Comparison of ENCODE assay signal across 24 cellular contexts in the genomic region with DNA sequence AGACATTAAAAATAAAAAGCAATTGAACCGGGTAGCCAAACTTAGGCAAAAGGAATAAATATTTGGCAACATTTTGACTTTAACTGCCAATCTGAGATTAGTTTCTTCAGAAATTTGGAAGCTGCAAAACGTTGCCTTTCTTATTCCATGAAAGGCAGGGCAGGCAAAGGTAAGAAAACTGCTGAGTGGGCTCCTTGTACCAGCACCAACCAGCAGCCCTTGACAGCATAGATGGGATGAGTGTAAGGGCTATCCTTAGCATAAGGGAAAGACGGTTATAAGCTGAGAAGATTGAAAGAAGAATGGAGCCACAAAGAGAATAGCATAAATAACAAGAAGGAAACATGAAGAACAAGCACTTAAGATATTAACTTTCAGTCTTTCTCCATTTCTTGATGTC. TPM values are rescaled to one million over a fixed set of nuclear protein-coding genes. Genes with fewer than 3 reads are reported as not detected.
A peak's percentile ranks its signal among the peaks of the same experiment; 100 is the strongest.
DNase-seq lines count a peak whose midpoint lies in the region; ATAC-seq and TF ChIP-seq lines count a peak whose summit lies in the region.
"Had no signal": no experiment of that assay in that cellular context is flagged by ENCODE, and none has a peak within 500 bp of the region (broad histone marks: within the 10 kb centered on the region; RNA-seq: fewer than 3 reads in every experiment).

No MANE protein-coding gene starts in this region.

- no peak overlapping the region for H2BK120ac ChIP-seq in IMR-90 (ENCODE audit: low read depth, low read length)

- H3K4me3 Mint-ChIP-seq in activated CD8-positive, alpha-beta T cell treated with anti-CD3 and anti-CD28 coated beads for 36 hours, result no peak overlapping the region
- no peak overlapping the region for H3K4me3 Mint-ChIP-seq in activated CD8-positive, alpha-beta T cell treated with anti-CD3 and anti-CD28 coated beads, Interleukin-2, amount 10 ng/mL, durations not matched to agents 7 days and 5 days
- no peak overlapping the region for H3K4me3 Mint-ChIP-seq in immature natural killer cell
- H3K4me3 Mint-ChIP-seq in stimulated activated effector memory CD8-positive, alpha-beta T cell treated with anti-CD3 and anti-CD28 coated beads, Interleukin-12 subunit alpha, Interleukin-12 subunit beta, amount 100 ng/mL, for 72 hours, result no peak overlapping the region

- TF ChIP-seq RAD21 in IMR-90 (IDR thresholded peaks at IDR 0.05; ENCODE audit: low read length), result no peak

- no peak overlapping the region for H2AFZ ChIP-seq in IMR-90 (replicated peaks; ENCODE audit: low read length, poor library complexity)

- no peak overlapping the region for H4K5ac ChIP-seq in IMR-90 (ENCODE audit: low read depth, low read length)

- no peak overlapping the region for H3K18ac ChIP-seq in IMR-90 (ENCODE audit: low read depth, low read length)

- H3K9me3 Mint-ChIP-seq in activated CD8-positive, alpha-beta T cell treated with anti-CD3 and anti-CD28 coated beads for 36 hours, result no peaks in the 10 kb centered on the region
- H3K9me3 Mint-ChIP-seq in activated CD8-positive, alpha-beta T cell treated with anti-CD3 and anti-CD28 coated beads, Interleukin-2, amount 10 ng/mL, durations not matched to agents 7 days and 5 days (ENCODE audit: insufficient read depth), result no peaks in the 10 kb centered on the region
- H3K9me3 Mint-ChIP-seq in immature natural killer cell, result no peaks in the 10 kb centered on the region
- H3K9me3 Mint-ChIP-seq in stimulated activated effector memory CD8-positive, alpha-beta T cell treated with anti-CD3 and anti-CD28 coated beads, Interleukin-12 subunit alpha, Interleukin-12 subunit beta, amount 100 ng/mL, for 72 hours, result no peaks in the 10 kb centered on the region

- H2AK9ac ChIP-seq in IMR-90 (replicated peaks; ENCODE audit: low read depth, low read length, poor library complexity), result no peak overlapping the region

- peaks cover 54% of the 10 kb centered on the region for H3K36me3 ChIP-seq in IMR-90 (ENCODE audit: control insufficient read depth, insufficient read depth, low read length)
- H3K36me3 ChIP-seq: prostate gland had no signal

- CTCF ChIA-PET in activated CD8-positive, alpha-beta T cell treated with anti-CD3 and anti-CD28 coated beads for 36 hours (lab: Charles Lee), result interaction anchor here (0.7 to 1.9 kb wide), 5 partner anchors 14 to 91 kb away, joined by 3 to 5 read pairs (median 3); no protein-coding TSS in a partner anchor
- CTCF ChIA-PET in activated CD8-positive, alpha-beta T cell treated with anti-CD3 and anti-CD28 coated beads, Interleukin-2, amount 10 ng/mL, durations not matched to agents 7 days and 5 days (lab: Charles Lee), result interaction anchor here (0.9 to 2.4 kb wide), 3 partner anchors 91 to 236 kb away, joined by 3 to 7 read pairs (median 6); no protein-coding TSS in a partner anchor
- CTCF ChIA-PET in IMR-90 (lab: Yijun Ruan, JAX), result interaction anchor here (1.9 kb wide), 1 partner anchor 236 kb away, joined by 4 read pairs; no protein-coding TSS in a partner anchor

- DNase-seq in activated CD8-positive, alpha-beta T cell treated with anti-CD3 and anti-CD28 coated beads for 36 hours, result no peak
- no peak for DNase-seq in activated CD8-positive, alpha-beta T cell treated with anti-CD3 and anti-CD28 coated beads, Interleukin-2, amount 10 ng/mL, durations not matched to agents 7 days and 5 days
- DNase-seq in IMR-90 (no peak), immature natural killer cell (no peak), GM19238 (ENCODE audit: insufficient read length, low spot score) (no peak), T1000 (lab: John Stamatoyannopoulos, UW) (no peak)
- DNase-seq in stimulated activated effector memory CD8-positive, alpha-beta T cell treated with anti-CD3 and anti-CD28 coated beads, Interleukin-12 subunit alpha, Interleukin-12 subunit beta, amount 100 ng/mL, for 72 hours (ENCODE audit: low spot score in 2 of 2), result no peak
- DNase-seq in activated CD4-positive, alpha-beta T cell treated with anti-CD3 and anti-CD28 coated beads, Interleukin-2, amount 50 U/mL, for 4 hours, result no peak
- DNase-seq: 8988T; activated naive CD4-positive, alpha-beta T cell; cerebellar nuclear complex; DND-41; erythroblast; foreskin keratinocyte; left lung; MG63; midbrain; NCI-H1436; NCI-H510A treated with DMSO at 0.1 percent for 48 hours; SIG-M5; stimulated activated CD4-positive, alpha-beta T cell treated with anti-CD3 and anti-CD28 coated beads, Interleukin-1b, Interleukin-23, amount 100 ng/mL, for 48 hours; stimulated activated naive CD4-positive, alpha-beta T cell had no signal

- H2AK5ac ChIP-seq in IMR-90 (ENCODE audit: low read depth, low read length), result no peak overlapping the region

- no peak overlapping the region for H4K8ac ChIP-seq in IMR-90 (ENCODE audit: low read depth in 2 of 2, low read length in 2 of 2)

- peak overlapping the region; percentile 22 for H3K27ac Mint-ChIP-seq in activated CD8-positive, alpha-beta T cell treated with anti-CD3 and anti-CD28 coated beads for 36 hours
- no peak overlapping the region for H3K27ac Mint-ChIP-seq in activated CD8-positive, alpha-beta T cell treated with anti-CD3 and anti-CD28 coated beads, Interleukin-2, amount 10 ng/mL, durations not matched to agents 7 days and 5 days
- peak overlapping the region; percentile 29 to 81 (median 44) for H3K27ac Mint-ChIP-seq in immature natural killer cell
- H3K27ac Mint-ChIP-seq in stimulated activated effector memory CD8-positive, alpha-beta T cell treated with anti-CD3 and anti-CD28 coated beads, Interleukin-12 subunit alpha, Interleukin-12 subunit beta, amount 100 ng/mL, for 72 hours, result peak overlapping the region; percentile 41

- H3K23ac ChIP-seq in IMR-90 (ENCODE audit: low read depth, low read length), result no peak overlapping the region

- no peaks in the 10 kb centered on the region for H3K27me3 ChIP-seq in IMR-90 (ENCODE audit: control insufficient read depth, insufficient read depth, low read length)
- H3K27me3 ChIP-seq: foreskin keratinocyte, left lung, MG63 had no signal

- no peak overlapping the region for H4K91ac ChIP-seq in IMR-90 (ENCODE audit: insufficient read depth, low read depth, low read length)

- no peak overlapping the region for H3K4me2 ChIP-seq in IMR-90 (ENCODE audit: low read depth, low read length)

- H3K4me1 Mint-ChIP-seq in activated CD8-positive, alpha-beta T cell treated with anti-CD3 and anti-CD28 coated beads for 36 hours (ENCODE audit: low read depth), result peaks cover 14% of the 10 kb centered on the region
- H3K4me1 Mint-ChIP-seq in activated CD8-positive, alpha-beta T cell treated with anti-CD3 and anti-CD28 coated beads, Interleukin-2, amount 10 ng/mL, durations not matched to agents 7 days and 5 days (ENCODE audit: low read depth), result peaks cover 4% of the 10 kb centered on the region
- H3K4me1 Mint-ChIP-seq in immature natural killer cell, result no peaks in the 10 kb centered on the region
- H3K4me1 Mint-ChIP-seq in stimulated activated effector memory CD8-positive, alpha-beta T cell treated with anti-CD3 and anti-CD28 coated beads, Interleukin-12 subunit alpha, Interleukin-12 subunit beta, amount 100 ng/mL, for 72 hours, result peaks cover 18% of the 10 kb centered on the region

- peaks cover 53% of the 10 kb centered on the region for H3K36me3 Mint-ChIP-seq in activated CD8-positive, alpha-beta T cell treated with anti-CD3 and anti-CD28 coated beads for 36 hours (ENCODE audit: low read depth)
- peaks cover 72% of the 10 kb centered on the region for H3K36me3 Mint-ChIP-seq in activated CD8-positive, alpha-beta T cell treated with anti-CD3 and anti-CD28 coated beads, Interleukin-2, amount 10 ng/mL, durations not matched to agents 7 days and 5 days (ENCODE audit: low read depth)
- H3K36me3 Mint-ChIP-seq in immature natural killer cell, result peaks cover 13 to 61% (median 34%) of the 10 kb centered on the region in 3 donors
- H3K36me3 Mint-ChIP-seq in stimulated activated effector memory CD8-positive, alpha-beta T cell treated with anti-CD3 and anti-CD28 coated beads, Interleukin-12 subunit alpha, Interleukin-12 subunit beta, amount 100 ng/mL, for 72 hours, result peaks cover 100% of the 10 kb centered on the region

- BruUV-seq in IMR-90 (replicated peaks; lab: Mats Ljungman, UMichigan), result no TSS peak

- no peaks in the 10 kb centered on the region for H3K9me3 ChIP-seq in IMR-90 (ENCODE audit: control insufficient read depth, insufficient read depth, low read length)
- H3K9me3 ChIP-seq: left lung, MG63, prostate gland had no signal

- H3K4ac ChIP-seq in IMR-90 (ENCODE audit: low read depth, low read length), result no peak overlapping the region

- H3K27me3 Mint-ChIP-seq in activated CD8-positive, alpha-beta T cell treated with anti-CD3 and anti-CD28 coated beads for 36 hours, result no peaks in the 10 kb centered on the region
- H3K27me3 Mint-ChIP-seq in activated CD8-positive, alpha-beta T cell treated with anti-CD3 and anti-CD28 coated beads, Interleukin-2, amount 10 ng/mL, durations not matched to agents 7 days and 5 days (ENCODE audit: low read depth), result no peaks in the 10 kb centered on the region
- peaks cover 0 to 5% (median 0%) of the 10 kb centered on the region in 3 donors for H3K27me3 Mint-ChIP-seq in immature natural killer cell (ENCODE audit: low read depth in 3 of 3)

- TF ChIP-seq CTCF in activated CD8-positive, alpha-beta T cell treated with anti-CD3 and anti-CD28 coated beads for 36 hours (IDR thresholded peaks at IDR 0.05), result no peak
- TF ChIP-seq CTCF in IMR-90 (conservative IDR thresholded peaks at IDR 0.05; ENCODE audit: low read depth, low read length), result no peak

- no peak overlapping the region for H3K56ac ChIP-seq in IMR-90 (ENCODE audit: extremely low read depth, insufficient read depth, low read length)

- in situ Hi-C loops in IMR-90 (cut with MboI; ENCODE audit: low sequenced_read_pairs), result no loop called here

- no peak overlapping the region for H2BK20ac ChIP-seq in IMR-90 (ENCODE audit: low read depth, low read length)

- H2BK5ac ChIP-seq in IMR-90 (ENCODE audit: low read depth, low read length, poor library complexity, severe bottlenecking), result no peak overlapping the region

- no peak overlapping the region for H3K4me3 ChIP-seq in IMR-90 (ENCODE audit: insufficient read depth, low read depth, low read length)
- H3K4me3 ChIP-seq: left lung, MG63, prostate gland had no signal

- dilution Hi-C loops in IMR-90 (cut with HindIII; ENCODE audit: low sequenced_read_pairs, unreplicated experiment), result no loop called here

- ATAC-seq in activated CD8-positive, alpha-beta T cell treated with anti-CD3 and anti-CD28 coated beads for 36 hours, result no peak
- ATAC-seq in activated CD8-positive, alpha-beta T cell treated with anti-CD3 and anti-CD28 coated beads, Interleukin-2, amount 10 ng/mL, durations not matched to agents 7 days and 5 days, result no peak
- no peak for ATAC-seq in IMR-90 (ENCODE audit: low read depth)
- no peak for ATAC-seq in stimulated activated effector memory CD8-positive, alpha-beta T cell treated with anti-CD3 and anti-CD28 coated beads, Interleukin-12 subunit alpha, Interleukin-12 subunit beta, amount 100 ng/mL, for 72 hours
- ATAC-seq: foreskin keratinocyte, left lung, Panc1 had no signal

- no peak overlapping the region for H3K14ac ChIP-seq in IMR-90 (replicated peaks; ENCODE audit: low read depth, low read length)

- H2BK15ac ChIP-seq in IMR-90 (ENCODE audit: low read depth, low read length), result no peak overlapping the region

- peaks cover 25% of the 10 kb centered on the region for H4K20me1 ChIP-seq in IMR-90 (ENCODE audit: insufficient read depth, low read length)

- intact Hi-C loops in activated CD8-positive, alpha-beta T cell treated with anti-CD3 and anti-CD28 coated beads for 36 hours (cut with micrococcal nuclease), result no loop called here
- intact Hi-C loops in IMR-90 (cut with micrococcal nuclease), result loop anchor here (10.0 kb wide), 1 partner anchor 983 kb away; a partner anchor contains a TSS

- TF ChIP-seq POLR2A in IMR-90 (IDR thresholded peaks at IDR 0.05; ENCODE audit: low read depth, low read length), result no peak

- H3K9me1 ChIP-seq in IMR-90 (ENCODE audit: insufficient read depth, low read length), result no peaks in the 10 kb centered on the region; the same call in 1 of the 2 replicates

- POLR2A ChIA-PET in activated CD8-positive, alpha-beta T cell treated with anti-CD3 and anti-CD28 coated beads for 36 hours (lab: Charles Lee), result interaction anchor here (0.6 kb wide), 1 partner anchor 213 kb away, joined by 3 read pairs; no protein-coding TSS in a partner anchor
- POLR2A ChIA-PET in activated CD8-positive, alpha-beta T cell treated with anti-CD3 and anti-CD28 coated beads, Interleukin-2, amount 10 ng/mL, durations not matched to agents 7 days and 5 days (lab: Charles Lee), result no interaction called here
- POLR2A ChIA-PET in IMR-90 (lab: Charles Lee; ENCODE audit: unreplicated experiment), result no interaction called here

- 100% methylated on average over 1 of the region's 3 CpGs; no CpG with 5 or more reads in 1 of the 2 experiments for WGBS in IMR-90 (ENCODE audit: extremely low coverage in 2 of 2, insufficient read length in 1 of 2), 2 experiments

- H3K9ac ChIP-seq in IMR-90 (ENCODE audit: low read depth, low read length), result no peak overlapping the region

- H3K79me1 ChIP-seq in IMR-90 (ENCODE audit: low read depth in 1 of 2, low read length in 2 of 2), result peaks cover 10 to 37% of the 10 kb centered on the region in 2 experiments; a peak in 3 of 4 replicates

- H3K4me1 ChIP-seq in IMR-90 (ENCODE audit: control insufficient read depth, insufficient read depth, low read length), result peaks cover 10% of the 10 kb centered on the region

- no peak overlapping the region for H3K27ac ChIP-seq in IMR-90 (ENCODE audit: insufficient read depth, low read length)
- H3K27ac ChIP-seq: foreskin keratinocyte had no signal

RNA-seq across cellular contexts. Expression of gene AP3M1, which starts 28.6 kb away (rescaled TPM):
- 10 to 100 TPM; 35.4 to 42.2 TPM for total RNA-seq in activated CD8-positive, alpha-beta T cell treated with anti-CD3 and anti-CD28 coated beads for 36 hours
- 10 to 100 TPM; 44.2 to 49.1 TPM for total RNA-seq in activated CD8-positive, alpha-beta T cell treated with anti-CD3 and anti-CD28 coated beads, Interleukin-2, amount 10 ng/mL, durations not matched to agents 7 days and 5 days
- total RNA-seq in IMR-90 (2012; rRNA removed), result 46.4 and 50.8 TPM in 2 replicates
- polyA plus RNA-seq in IMR-90 (2012; rRNA removed), result 21.6 and 26.6 TPM in 2 replicates
- 5.7 and 10.3 TPM in 2 replicates for polyA plus RNA-seq in IMR-90 (2012; cell fraction: cytosol; rRNA removed)
- polyA plus RNA-seq in IMR-90 (2012; cell fraction: nucleus; rRNA removed; ENCODE audit: low replicate concordance), result 3.2 and 22.1 TPM in 2 replicates
- 10 to 100 TPM; 22.1 to 44.3 (median 39.8) TPM for polyA plus RNA-seq in immature natural killer cell

RNA-seq across cellular contexts. Expression of gene ADK, which starts 29.0 kb away (rescaled TPM):
- 10 to 100 TPM; 56.9 to 57.5 TPM for total RNA-seq in activated CD8-positive, alpha-beta T cell treated with anti-CD3 and anti-CD28 coated beads for 36 hours
- 10 to 100 TPM; 40.2 to 42.1 TPM for total RNA-seq in activated CD8-positive, alpha-beta T cell treated with anti-CD3 and anti-CD28 coated beads, Interleukin-2, amount 10 ng/mL, durations not matched to agents 7 days and 5 days
- total RNA-seq in IMR-90 (2012; rRNA removed), result 40.9 and 50.8 TPM in 2 replicates
- polyA plus RNA-seq in IMR-90 (2012; rRNA removed) (24.0 and 30.6 TPM in 2 replicates), immature natural killer cell (10 to 100 TPM; 26.9 to 36.7 (median 28.4) TPM)
- polyA plus RNA-seq in IMR-90 (2012; cell fraction: cytosol; rRNA removed), result 6.3 and 10.5 TPM in 2 replicates
- 2.0 and 9.9 TPM in 2 replicates for polyA plus RNA-seq in IMR-90 (2012; cell fraction: nucleus; rRNA removed; ENCODE audit: low replicate concordance)
